Comparison of ENCODE assay signal across 26 cellular contexts in genomic region chr10:127774771-127775559, GRCh38. TPM values are rescaled to one million over a fixed set of nuclear protein-coding genes. Genes with fewer than 3 reads are reported as not detected.
DNase-seq lines count a peak whose midpoint lies in the region; ATAC-seq and TF ChIP-seq lines count a peak whose summit lies in the region.
"Had no signal": no experiment of that assay in that cellular context is flagged by ENCODE, and none has a peak within 500 bp of the region (broad histone marks: within the 10 kb centered on the region; RNA-seq: fewer than 3 reads in every experiment).

No MANE protein-coding gene starts in this region.

- H3K4me1 ChIP-seq in GM23338 (ENCODE audit: insufficient read depth) = no peaks in the 10 kb centered on the region

- peaks cover 1% of the 10 kb centered on the region for H3K27me3 Mint-ChIP-seq in GM23338 (ENCODE audit: insufficient read depth, low read depth, poor library complexity)

- CTCF ChIA-PET in RWPE1 (lab: Yijun Ruan, JAX) = no interaction called here

- H4K20me1 ChIP-seq in GM23338 (replicated peaks; ENCODE audit: insufficient read depth) = no peaks in the 10 kb centered on the region

- no peaks in the 10 kb centered on the region for H3F3A ChIP-seq in GM23338 (replicated peaks; ENCODE audit: low read depth)

- DNase-seq in GM23338 (ENCODE audit: low spot score) (no peak), SK-MEL-5 (ENCODE audit: low read depth, low spot score) (peak; percentile 30), islet precursor cell (peak; percentile 69), retina (peak; percentile 20), RWPE1 (ENCODE audit: low spot score) (no peak)
- DNase-seq in activated naive CD4-positive, alpha-beta T cell treated with anti-CD3 and anti-CD28 coated beads, Interleukin-2, amount 50 U/mL, for 16 hours = no peak
- DNase-seq: activated CD4-positive, alpha-beta T cell treated with anti-CD3 and anti-CD28 coated beads for 48 hours; activated T-cell treated with anti-CD3 and anti-CD28 coated beads, Interleukin-2, amount 50 U/mL, for 1 hour; C1 segment of cervical spinal cord; DMS79 treated with DMSO at 0.1 percent for 48 hours; natural killer cell; NCI-H2029; NCI-H526; ovary; right cardiac atrium; stimulated activated CD4-positive, alpha-beta T cell treated with anti-CD3 and anti-CD28 coated beads, Interleukin-2, amount 100 ng/mL, for 48 hours; T-helper 17 cell; transverse colon had no signal

- TF ChIP-seq CTCF in GM23338 (conservative IDR thresholded peaks at IDR 0.05; ENCODE audit: low read depth in 2 of 2) (no peak), RWPE1 (conservative IDR thresholded peaks at IDR 0.05; ENCODE audit: low read depth) (no peak)

- no peak overlapping the region for H3K4me2 ChIP-seq in GM23338

- peak; percentile 33; the same call in 1 of the 3 replicates for ATAC-seq in GM23338
- no peak for ATAC-seq in GM19035 (IDR thresholded peaks at IDR 0.05; ENCODE audit: unreplicated experiment)
- ATAC-seq: natural killer cell, T-helper 17 cell had no signal

- no peak overlapping the region for H3K4me3 ChIP-seq in GM23338
- H3K4me3 ChIP-seq: ovary, SK-N-MC, transverse colon had no signal

- in situ Hi-C loops in SK-MEL-5 (cut with HindIII; ENCODE audit: low pct_unique_long_range_greater_than_20kb, low sequenced_read_pairs) = no loop called here

- 0 out of 2 replicates have a peak, but pooled peaks cover 7% of the 10 kb centered on the region for H3K9me2 ChIP-seq in GM23338 (ENCODE audit: insufficient read depth)

- no peaks in the 10 kb centered on the region for H3K36me3 ChIP-seq in GM23338 (ENCODE audit: insufficient read depth)
- H3K36me3 ChIP-seq: ovary, transverse colon had no signal

- H2AFZ ChIP-seq in GM23338 = peak overlapping the region; percentile 28; the same call in 1 of the 2 replicates

- H3K4me3 Mint-ChIP-seq in GM23338 = no peak overlapping the region
- H3K4me3 Mint-ChIP-seq: central memory CD8-positive, alpha-beta T cell; mesothelial cell of epicardium; natural killer cell; T-helper 17 cell had no signal

- H3K27ac Mint-ChIP-seq in GM23338 = no peak overlapping the region
- H3K27ac Mint-ChIP-seq: mesothelial cell of epicardium, natural killer cell, T-helper 17 cell had no signal

- POLR2A ChIA-PET in RWPE1 (lab: Yijun Ruan, JAX; ENCODE audit: low non-redundant PET) = no interaction called here

- H3K79me2 ChIP-seq in GM23338 (replicated peaks; ENCODE audit: insufficient read depth) = no peaks in the 10 kb centered on the region

- H3K27me3 ChIP-seq in GM23338 (ENCODE audit: insufficient read depth) = no peaks in the 10 kb centered on the region
- H3K27me3 ChIP-seq: ovary, transverse colon had no signal

- peaks cover under 1% of the 10 kb centered on the region; the same call in 2 of the 3 replicates for H3K36me3 Mint-ChIP-seq in GM23338 (ENCODE audit: low read depth)
- H3K36me3 Mint-ChIP-seq: mesothelial cell of epicardium, natural killer cell had no signal

- no peak overlapping the region for H3K27ac ChIP-seq in GM23338 (ENCODE audit: low read depth)
- H3K27ac ChIP-seq in RWPE1 = no peak overlapping the region
- H3K27ac ChIP-seq: ovary, SK-N-MC, transverse colon had no signal

- H3K4me1 Mint-ChIP-seq in GM23338 = no peaks in the 10 kb centered on the region
- H3K4me1 Mint-ChIP-seq: central memory CD8-positive, alpha-beta T cell; mesothelial cell of epicardium; natural killer cell; T-helper 17 cell had no signal

- H3K9me3 Mint-ChIP-seq in GM23338 = peaks cover 4% of the 10 kb centered on the region; the same call in 2 of the 3 replicates
- H3K9me3 Mint-ChIP-seq: central memory CD8-positive, alpha-beta T cell; mesothelial cell of epicardium; natural killer cell had no signal

TF ChIP-seq in GM23338, 12 proteins besides CTCF, POLR2A, EP300 and RAD21 (continues in another document):
- no peak for TF ChIP-seq CREB1 (CRISPR knock-in tag; IDR thresholded peaks at IDR 0.05; ENCODE audit: low read depth)
- TF ChIP-seq, protein P1, sequence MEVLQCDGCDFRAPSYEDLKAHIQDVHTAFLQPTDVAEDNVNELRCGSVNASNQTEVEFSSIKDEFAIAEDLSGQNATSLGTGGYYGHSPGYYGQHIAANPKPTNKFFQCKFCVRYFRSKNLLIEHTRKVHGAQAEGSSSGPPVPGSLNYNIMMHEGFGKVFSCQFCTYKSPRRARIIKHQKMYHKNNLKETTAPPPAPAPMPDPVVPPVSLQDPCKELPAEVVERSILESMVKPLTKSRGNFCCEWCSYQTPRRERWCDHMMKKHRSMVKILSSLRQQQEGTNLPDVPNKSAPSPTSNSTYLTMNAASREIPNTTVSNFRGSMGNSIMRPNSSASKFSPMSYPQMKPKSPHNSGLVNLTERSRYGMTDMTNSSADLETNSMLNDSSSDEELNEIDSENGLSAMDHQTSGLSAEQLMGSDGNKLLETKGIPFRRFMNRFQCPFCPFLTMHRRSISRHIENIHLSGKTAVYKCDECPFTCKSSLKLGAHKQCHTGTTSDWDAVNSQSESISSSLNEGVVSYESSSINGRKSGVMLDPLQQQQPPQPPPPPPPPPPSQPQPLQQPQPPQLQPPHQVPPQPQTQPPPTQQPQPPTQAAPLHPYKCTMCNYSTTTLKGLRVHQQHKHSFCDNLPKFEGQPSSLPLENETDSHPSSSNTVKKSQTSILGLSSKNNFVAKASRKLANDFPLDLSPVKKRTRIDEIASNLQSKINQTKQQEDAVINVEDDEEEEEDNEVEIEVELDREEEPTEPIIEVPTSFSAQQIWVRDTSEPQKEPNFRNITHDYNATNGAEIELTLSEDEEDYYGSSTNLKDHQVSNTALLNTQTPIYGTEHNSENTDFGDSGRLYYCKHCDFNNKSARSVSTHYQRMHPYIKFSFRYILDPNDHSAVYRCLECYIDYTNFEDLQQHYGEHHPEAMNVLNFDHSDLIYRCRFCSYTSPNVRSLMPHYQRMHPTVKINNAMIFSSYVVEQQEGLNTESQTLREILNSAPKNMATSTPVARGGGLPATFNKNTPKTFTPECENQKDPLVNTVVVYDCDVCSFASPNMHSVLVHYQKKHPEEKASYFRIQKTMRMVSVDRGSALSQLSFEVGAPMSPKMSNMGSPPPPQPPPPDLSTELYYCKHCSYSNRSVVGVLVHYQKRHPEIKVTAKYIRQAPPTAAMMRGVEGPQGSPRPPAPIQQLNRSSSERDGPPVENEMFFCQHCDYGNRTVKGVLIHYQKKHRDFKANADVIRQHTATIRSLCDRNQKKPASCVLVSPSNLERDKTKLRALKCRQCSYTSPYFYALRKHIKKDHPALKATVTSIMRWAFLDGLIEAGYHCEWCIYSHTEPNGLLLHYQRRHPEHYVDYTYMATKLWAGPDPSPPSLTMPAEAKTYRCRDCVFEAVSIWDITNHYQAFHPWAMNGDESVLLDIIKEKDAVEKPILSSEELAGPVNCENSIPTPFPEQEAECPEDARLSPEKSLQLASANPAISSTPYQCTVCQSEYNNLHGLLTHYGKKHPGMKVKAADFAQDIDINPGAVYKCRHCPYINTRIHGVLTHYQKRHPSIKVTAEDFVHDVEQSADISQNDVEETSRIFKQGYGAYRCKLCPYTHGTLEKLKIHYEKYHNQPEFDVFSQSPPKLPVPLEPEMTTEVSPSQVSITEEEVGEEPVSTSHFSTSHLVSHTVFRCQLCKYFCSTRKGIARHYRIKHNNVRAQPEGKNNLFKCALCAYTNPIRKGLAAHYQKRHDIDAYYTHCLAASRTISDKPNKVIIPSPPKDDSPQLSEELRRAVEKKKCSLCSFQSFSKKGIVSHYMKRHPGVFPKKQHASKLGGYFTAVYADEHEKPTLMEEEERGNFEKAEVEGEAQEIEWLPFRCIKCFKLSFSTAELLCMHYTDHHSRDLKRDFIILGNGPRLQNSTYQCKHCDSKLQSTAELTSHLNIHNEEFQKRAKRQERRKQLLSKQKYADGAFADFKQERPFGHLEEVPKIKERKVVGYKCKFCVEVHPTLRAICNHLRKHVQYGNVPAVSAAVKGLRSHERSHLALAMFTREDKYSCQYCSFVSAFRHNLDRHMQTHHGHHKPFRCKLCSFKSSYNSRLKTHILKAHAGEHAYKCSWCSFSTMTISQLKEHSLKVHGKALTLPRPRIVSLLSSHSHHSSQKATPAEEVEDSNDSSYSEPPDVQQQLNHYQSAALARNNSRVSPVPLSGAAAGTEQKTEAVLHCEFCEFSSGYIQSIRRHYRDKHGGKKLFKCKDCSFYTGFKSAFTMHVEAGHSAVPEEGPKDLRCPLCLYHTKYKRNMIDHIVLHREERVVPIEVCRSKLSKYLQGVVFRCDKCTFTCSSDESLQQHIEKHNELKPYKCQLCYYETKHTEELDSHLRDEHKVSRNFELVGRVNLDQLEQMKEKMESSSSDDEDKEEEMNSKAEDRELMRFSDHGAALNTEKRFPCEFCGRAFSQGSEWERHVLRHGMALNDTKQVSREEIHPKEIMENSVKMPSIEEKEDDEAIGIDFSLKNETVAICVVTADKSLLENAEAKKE (CRISPR knock-in tag; IDR thresholded peaks at IDR 0.05) = no peak
- TF ChIP-seq, protein P2, sequence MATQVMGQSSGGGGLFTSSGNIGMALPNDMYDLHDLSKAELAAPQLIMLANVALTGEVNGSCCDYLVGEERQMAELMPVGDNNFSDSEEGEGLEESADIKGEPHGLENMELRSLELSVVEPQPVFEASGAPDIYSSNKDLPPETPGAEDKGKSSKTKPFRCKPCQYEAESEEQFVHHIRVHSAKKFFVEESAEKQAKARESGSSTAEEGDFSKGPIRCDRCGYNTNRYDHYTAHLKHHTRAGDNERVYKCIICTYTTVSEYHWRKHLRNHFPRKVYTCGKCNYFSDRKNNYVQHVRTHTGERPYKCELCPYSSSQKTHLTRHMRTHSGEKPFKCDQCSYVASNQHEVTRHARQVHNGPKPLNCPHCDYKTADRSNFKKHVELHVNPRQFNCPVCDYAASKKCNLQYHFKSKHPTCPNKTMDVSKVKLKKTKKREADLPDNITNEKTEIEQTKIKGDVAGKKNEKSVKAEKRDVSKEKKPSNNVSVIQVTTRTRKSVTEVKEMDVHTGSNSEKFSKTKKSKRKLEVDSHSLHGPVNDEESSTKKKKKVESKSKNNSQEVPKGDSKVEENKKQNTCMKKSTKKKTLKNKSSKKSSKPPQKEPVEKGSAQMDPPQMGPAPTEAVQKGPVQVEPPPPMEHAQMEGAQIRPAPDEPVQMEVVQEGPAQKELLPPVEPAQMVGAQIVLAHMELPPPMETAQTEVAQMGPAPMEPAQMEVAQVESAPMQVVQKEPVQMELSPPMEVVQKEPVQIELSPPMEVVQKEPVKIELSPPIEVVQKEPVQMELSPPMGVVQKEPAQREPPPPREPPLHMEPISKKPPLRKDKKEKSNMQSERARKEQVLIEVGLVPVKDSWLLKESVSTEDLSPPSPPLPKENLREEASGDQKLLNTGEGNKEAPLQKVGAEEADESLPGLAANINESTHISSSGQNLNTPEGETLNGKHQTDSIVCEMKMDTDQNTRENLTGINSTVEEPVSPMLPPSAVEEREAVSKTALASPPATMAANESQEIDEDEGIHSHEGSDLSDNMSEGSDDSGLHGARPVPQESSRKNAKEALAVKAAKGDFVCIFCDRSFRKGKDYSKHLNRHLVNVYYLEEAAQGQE (IDR thresholded peaks at IDR 0.05; ENCODE audit: unreplicated experiment) = no peak
- no peak for TF ChIP-seq EZH2 (IDR thresholded peaks at IDR 0.05; ENCODE audit: low read depth, unreplicated experiment)

RNA-seq across cellular contexts. Expression of gene FOXI2, which starts 38.0 kb away (rescaled TPM):
- 1.1 and 1.3 TPM in 2 replicates for total RNA-seq in GM23338 (2014; rRNA removed; shearing (Covaris generic))
- polyA plus RNA-seq in GM23338 (2016; fragmentation: Nextera tagmentation; extraction: Ambion mirVana) = 0.74 and 1.1 TPM in 2 replicates
- total RNA-seq in SK-MEL-5 (2014; rRNA removed; shearing (Covaris generic)) = not detected in 2 replicates
- polyA plus RNA-seq in SK-MEL-5 (2015; cell fraction: cytosol; rRNA removed) = not detected in 2 replicates
- not detected in 2 replicates for polyA plus RNA-seq in SK-MEL-5 (2015; cell fraction: nucleus; rRNA removed)
- total RNA-seq: activated CD8-positive, alpha-beta memory T cell treated with anti-CD3 and anti-CD28 coated beads for 36 hours; dermis microvascular lymphatic vessel endothelial cell; MCF 10A; mesothelial cell of epicardium; natural killer cell; T-helper 17 cell had no signal
- polyA plus RNA-seq: AG04450, right cardiac atrium had no signal

Comparison
In these comparisons a context has a peak if more than half of its experiments do, and no peak if none do; other contexts are left out.
1. DNase-seq: peak in SK-MEL-5 (single experiment), islet precursor cell (single experiment) and retina (single experiment); none in GM23338 (single experiment), activated naive CD4-positive, alpha-beta T cell treated with anti-CD3 and anti-CD28 coated beads, Interleukin-2, amount 50 U/mL, for 16 hours (single experiment) and RWPE1 (single experiment).